In genomic region chr18:25725461-25725860, GRCh38 we compare ENCODE assay signal across 15 cellular contexts.
A peak's percentile ranks its signal among the peaks of the same experiment; 100 is the strongest.
DNase-seq lines count a peak whose midpoint lies in the region; ATAC-seq and TF ChIP-seq lines count a peak whose summit lies in the region.
"Had no signal": no experiment of that assay in that cellular context is flagged by ENCODE, and none has a peak within 500 bp of the region (broad histone marks: within the 10 kb centered on the region; RNA-seq: fewer than 3 reads in every experiment).

No MANE protein-coding gene starts in this region.

- H3K4me3 ChIP-seq in SJSA1 = no peak overlapping the region
- H3K4me3 ChIP-seq: A549, GM23248 had no signal

- H3K27me3 Mint-ChIP-seq in glutamatergic neuron (ENCODE audit: unreplicated experiment) (peaks cover 7% of the 10 kb centered on the region), nephron progenitor cell (ENCODE audit: low read depth, poor library complexity) (no peaks in the 10 kb centered on the region), T-cell (peaks cover 11% of the 10 kb centered on the region in 2 donors)

- POLR2A ChIA-PET in RWPE1 (lab: Yijun Ruan, JAX; ENCODE audit: low non-redundant PET) (no interaction called here), T-cell (lab: Charles Lee) (no interaction called here)

- H3K27me3 ChIP-seq in SJSA1 (replicated peaks) = no peaks in the 10 kb centered on the region
- H3K27me3 ChIP-seq: BE2C had no signal

- no peaks in the 10 kb centered on the region for H3K36me3 ChIP-seq in SJSA1
- H3K36me3 ChIP-seq: BE2C had no signal

- H3K4me1 Mint-ChIP-seq in glutamatergic neuron (ENCODE audit: low read depth, unreplicated experiment) = peaks cover 41% of the 10 kb centered on the region
- H3K4me1 Mint-ChIP-seq in nephron progenitor cell = peaks cover 50% of the 10 kb centered on the region
- no peaks in the 10 kb centered on the region for H3K4me1 Mint-ChIP-seq in T-cell

- H3K27ac Mint-ChIP-seq in glutamatergic neuron (ENCODE audit: unreplicated experiment) (peak overlapping the region; percentile 98), nephron progenitor cell (peak overlapping the region; percentile 28), T-cell (no peak overlapping the region)

- peaks cover 50% of the 10 kb centered on the region for H3K4me1 ChIP-seq in SJSA1 (replicated peaks)
- H3K4me1 ChIP-seq: A549, BE2C, Caco-2 had no signal

- H3K27ac ChIP-seq in SJSA1 (peak overlapping the region; percentile 63; the same call in 1 of the 2 replicates), RWPE1 (no peak overlapping the region)
- H3K27ac ChIP-seq: A549, GM23248, HL-60 had no signal

- H3K36me3 Mint-ChIP-seq in glutamatergic neuron (ENCODE audit: unreplicated experiment) (peaks cover 18% of the 10 kb centered on the region), nephron progenitor cell (ENCODE audit: low read depth) (peaks cover 5% of the 10 kb centered on the region), T-cell (no peaks in the 10 kb centered on the region)
- H3K36me3 Mint-ChIP-seq: CD8-positive, alpha-beta memory T cell had no signal

- TF ChIP-seq CTCF in glutamatergic neuron (IDR thresholded peaks at IDR 0.05; ENCODE audit: partially characterized antibody, unreplicated experiment) = no peak
- no peak for TF ChIP-seq CTCF in nephron progenitor cell (IDR thresholded peaks at IDR 0.05)
- no peak for TF ChIP-seq CTCF in RWPE1 (conservative IDR thresholded peaks at IDR 0.05; ENCODE audit: low read depth)

- H3K9me3 Mint-ChIP-seq in glutamatergic neuron (ENCODE audit: unreplicated experiment) (peaks cover 16% of the 10 kb centered on the region), nephron progenitor cell (peaks cover 30% of the 10 kb centered on the region), T-cell (peaks cover 0 to 8% (median 2%) of the 10 kb centered on the region in 3 donors)

- DNase-seq in SJSA1 (ENCODE audit: low read depth in 1 of 2, low spot score in 2 of 2) (no peak), glutamatergic neuron (no peak), nephron progenitor cell (no peak), RWPE1 (ENCODE audit: low spot score) (no peak), T-cell (no peak)
- no peak for DNase-seq in effector CD8-positive, alpha-beta T cell (lab: John Stamatoyannopoulos, UW)
- DNase-seq: BE2C, Caco-2, DND-41, GDM1 had no signal

- ATAC-seq in HG03039 (IDR thresholded peaks at IDR 0.05; ENCODE audit: unreplicated experiment) (no peak), T-cell (replicated peaks in 1 of 4) (no peak)
- ATAC-seq: A549 had no signal

- H3K4me3 Mint-ChIP-seq in glutamatergic neuron (ENCODE audit: unreplicated experiment) = peak overlapping the region; percentile 82
- H3K4me3 Mint-ChIP-seq in nephron progenitor cell = no peak overlapping the region
- no peak overlapping the region for H3K4me3 Mint-ChIP-seq in T-cell

- no peaks in the 10 kb centered on the region for H3K9me3 ChIP-seq in SJSA1 (replicated peaks)
- H3K9me3 ChIP-seq: A549, BE2C, Caco-2 had no signal

- CTCF ChIA-PET in RWPE1 (lab: Yijun Ruan, JAX) = no interaction called here
- CTCF ChIA-PET in T-cell (lab: Charles Lee) = no interaction called here

Comparison
In these comparisons a context has a peak if more than half of its experiments do, and no peak if none do; other contexts are left out.
1. H3K27ac Mint-ChIP-seq: peak in glutamatergic neuron (single experiment) and nephron progenitor cell (single experiment); none in T-cell (0 of 2).